ENCODE assay signal across 22 cellular contexts in the genomic region with DNA sequence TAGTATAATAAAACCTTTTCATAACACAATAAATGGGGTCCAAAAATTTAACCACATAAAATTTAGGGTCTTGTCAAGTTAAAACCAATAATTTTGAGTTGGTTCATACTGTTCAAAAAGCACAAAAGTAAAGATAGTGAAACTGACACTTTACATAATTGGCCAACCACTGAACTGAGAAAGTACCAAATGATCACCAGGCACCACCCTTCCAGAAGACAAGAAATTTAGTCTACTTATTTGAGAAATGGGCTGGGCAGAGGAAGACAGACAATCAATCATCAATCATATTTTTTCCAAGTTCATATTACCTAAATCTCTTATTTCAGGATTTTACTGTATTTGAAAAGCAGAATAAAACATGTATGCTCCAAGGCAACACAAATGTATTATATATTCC. TPM values are rescaled to one million over a fixed set of nuclear protein-coding genes. Genes with fewer than 3 reads are reported as not detected.
"Had no signal": no experiment of that assay in that cellular context is flagged by ENCODE, and none has a peak within 500 bp of the region (broad histone marks: within the 10 kb centered on the region; RNA-seq: fewer than 3 reads in every experiment).

No MANE protein-coding gene starts in this region.

- DNase-seq: KBM-7; MV-4-11; NCI-H1048; NCI-H1105; NCI-H1436 treated with DMSO at 0.1 percent for 48 hours; NCI-H1694; NCI-H187 treated with DMSO at 0.1 percent for 48 hours; NCI-H2029 treated with DMSO at 0.1 percent for 48 hours; NCI-H2171 treated with DMSO at 0.1 percent for 48 hours; NCI-H524; NCI-H774; NK-92 treated with Interleukin-12 subunit alpha and Interleukin-12 subunit beta, amount 100 ng/mL, for 24 hours; Right ventricle myocardium superior; RPMI8226; SIG-M5; T-helper 1 cell had no signal

- H3K27ac ChIP-seq: HL-60, SJSA1, SK-N-MC had no signal

- H3K36me3 ChIP-seq: SJSA1 had no signal

- FAIRE-seq: HTR-8/SVneo, RCC 7860 had no signal

- H3K9me3 ChIP-seq: SJSA1 had no signal

- H3K4me3 ChIP-seq: SJSA1, SK-N-MC had no signal

- H3K27me3 ChIP-seq: SJSA1 had no signal

- H3K4me1 ChIP-seq: SJSA1 had no signal

RNA-seq across cellular contexts. Expression of a gene that starts 17.3 kb away (rescaled TPM):
- total RNA-seq: MCF 10A, Right ventricle myocardium superior, SJSA1 had no signal
